In the genomic region with DNA sequence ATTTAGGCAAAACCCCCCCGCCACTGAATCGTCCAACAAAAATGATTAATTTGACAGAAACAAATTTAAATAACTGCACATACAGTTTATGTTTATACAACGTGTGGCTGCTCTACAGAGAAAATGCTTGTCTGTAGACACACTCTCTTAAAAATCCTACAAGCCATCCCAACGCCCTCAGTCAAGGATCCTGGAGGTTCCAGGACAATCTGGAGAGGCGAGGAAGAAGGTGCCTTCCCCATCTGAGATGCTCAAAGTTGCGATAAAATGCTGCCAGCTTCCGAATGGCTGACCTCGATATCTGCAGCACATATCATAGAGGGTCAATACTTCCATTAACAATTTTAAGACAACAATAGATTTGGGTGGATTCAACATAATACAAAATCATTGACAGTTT, we compare ENCODE assay signal across 15 cellular contexts. TPM values are rescaled to one million over a fixed set of nuclear protein-coding genes. Genes with fewer than 3 reads are reported as not detected.
DNase-seq lines count a peak whose midpoint lies in the region; ATAC-seq, FAIRE-seq and TF ChIP-seq lines count a peak whose summit lies in the region.
"Had no signal": no experiment of that assay in that cellular context is flagged by ENCODE, and none has a peak within 500 bp of the region (broad histone marks: within the 10 kb centered on the region; RNA-seq: fewer than 3 reads in every experiment).

No MANE protein-coding gene starts in this region.

- DNase-seq in CD4-positive, alpha-beta T cell: no peak
- DNase-seq in Calu3: no peak
- no peak for DNase-seq in K562 (ENCODE audit: extremely low read depth in 1 of 4, low spot score in 3 of 4)
- peak; percentile 36 for DNase-seq in osteocyte (ENCODE audit: extremely low spot score, unreplicated experiment)
- no peak for DNase-seq in NCI-H82 treated with DMSO at 0.1 percent for 48 hours (lab: John Stamatoyannopoulos, UW; ENCODE audit: unreplicated experiment)
- DNase-seq in stimulated activated naive CD4-positive, alpha-beta T cell treated with Interleukin-2 at 50 U/mL for 16 hours (lab: John Stamatoyannopoulos, UW): no peak
- DNase-seq in middle frontal gyrus (ENCODE audit: extremely low spot score, low spot score): no peak
- DNase-seq: MV-4-11, NCI-H1417 treated with DMSO at 0.1 percent for 48 hours, NCI-H2081, NCI-H526 had no signal

- no peak for TF ChIP-seq POLR2A in K562 (conservative IDR thresholded peaks at IDR 0.05)

- no peaks in the 10 kb centered on the region for H3K27me3 ChIP-seq in CD4-positive, alpha-beta T cell (ENCODE audit: control insufficient read depth, insufficient read depth, low read length)
- no peaks in the 10 kb centered on the region for H3K27me3 ChIP-seq in K562 (ENCODE audit: control insufficient read depth in 2 of 2, insufficient read depth in 2 of 2, low read length in 2 of 2)
- H3K27me3 ChIP-seq: BLaER1 had no signal

- peak overlapping the region; percentile 36 for H3K27ac Mint-ChIP-seq in CD4-positive, alpha-beta T cell
- H3K27ac Mint-ChIP-seq in Calu3 (ENCODE audit: unreplicated experiment) (peak overlapping the region; percentile 18), osteocyte (ENCODE audit: unreplicated experiment) (no peak overlapping the region)

- no peak overlapping the region for H3K4me2 ChIP-seq in K562 (ENCODE audit: insufficient read depth, low read length)
- H3K4me2 ChIP-seq: BLaER1 had no signal

- no peak for ATAC-seq in CD4-positive, alpha-beta T cell (ENCODE audit: poor library complexity)
- no peak for ATAC-seq in K562

- no peak for TF ChIP-seq EP300 in K562 (IDR thresholded peaks at IDR 0.05; ENCODE audit: low read length)

- no peaks in the 10 kb centered on the region for H3K9me3 ChIP-seq in CD4-positive, alpha-beta T cell (ENCODE audit: control insufficient read depth, low read length)
- H3K9me3 ChIP-seq in K562 (replicated peaks; ENCODE audit: control insufficient read depth, insufficient read depth, low read depth, low read length): no peaks in the 10 kb centered on the region
- H3K9me3 ChIP-seq: BLaER1, HAP-1 had no signal

- no peak overlapping the region for H3K27ac ChIP-seq in CD4-positive, alpha-beta T cell (ENCODE audit: low read depth, low read length)
- no peak overlapping the region for H3K27ac ChIP-seq in K562 (ENCODE audit: extremely low read depth, low read depth, low read length)
- H3K27ac ChIP-seq: BLaER1, SK-N-MC had no signal

- peaks cover 74% of the 10 kb centered on the region for H3K36me3 Mint-ChIP-seq in CD4-positive, alpha-beta T cell (ENCODE audit: low read depth)
- peaks cover 96% of the 10 kb centered on the region for H3K36me3 Mint-ChIP-seq in Calu3 (ENCODE audit: insufficient read depth, unreplicated experiment)
- peaks cover 46% of the 10 kb centered on the region for H3K36me3 Mint-ChIP-seq in osteocyte (ENCODE audit: unreplicated experiment)

- no peak for TF ChIP-seq CTCF in CD4-positive, alpha-beta T cell (IDR thresholded peaks at IDR 0.05)
- TF ChIP-seq CTCF in Calu3 (IDR thresholded peaks at IDR 0.05; ENCODE audit: unreplicated experiment): no peak
- no peak for TF ChIP-seq CTCF in K562 (IDR thresholded peaks at IDR 0.05 in 2 of 3, conservative IDR thresholded peaks at IDR 0.05 in 1 of 3; ENCODE audit: insufficient read depth in 2 of 3, low read depth in 1 of 3, low read length in 3 of 3)
- TF ChIP-seq CTCF in osteocyte (IDR thresholded peaks at IDR 0.05): no peak

- no peak for FAIRE-seq in K562 (lab: Jason Lieb, UNC)
- FAIRE-seq: GM12892 had no signal

- peaks cover 0 to 4% of the 10 kb centered on the region in 2 experiments; a peak in 1 of 5 replicates for H3K4me1 ChIP-seq in K562 (replicated peaks in 1 of 2; ENCODE audit: control insufficient read depth in 2 of 2, insufficient read depth in 2 of 2, low read length in 2 of 2)

- peaks cover 34% of the 10 kb centered on the region for H3K4me1 Mint-ChIP-seq in CD4-positive, alpha-beta T cell (ENCODE audit: low read depth)
- H3K4me1 Mint-ChIP-seq in Calu3 (ENCODE audit: low read depth, unreplicated experiment): peaks cover 20% of the 10 kb centered on the region
- H3K4me1 Mint-ChIP-seq in osteocyte (ENCODE audit: unreplicated experiment): no peaks in the 10 kb centered on the region

- peaks cover 81% of the 10 kb centered on the region for H3K36me3 ChIP-seq in K562 (ENCODE audit: control insufficient read depth, insufficient read depth, low read length)

- POLR2A ChIA-PET in CD4-positive, alpha-beta T cell (lab: Charles Lee): interaction anchor here (1.5 kb wide), 1 partner anchor 14 kb away, joined by 5 read pairs; no protein-coding TSS in a partner anchor
- POLR2A ChIA-PET in K562 (lab: Yijun Ruan, JAX): interaction anchor here (0.6 to 1.2 kb wide), 3 partner anchors 11 to 1419 kb away, joined by 3 to 5 read pairs (median 4); no protein-coding TSS in a partner anchor

- H4K20me1 ChIP-seq in K562 (replicated peaks; ENCODE audit: control insufficient read depth, insufficient read depth, low read length): no peaks in the 10 kb centered on the region

- H3K79me2 ChIP-seq in K562 (ENCODE audit: control insufficient read depth, insufficient read depth, low read length): peaks cover 39% of the 10 kb centered on the region

- no peaks in the 10 kb centered on the region for H3K27me3 Mint-ChIP-seq in CD4-positive, alpha-beta T cell
- H3K27me3 Mint-ChIP-seq in Calu3 (ENCODE audit: unreplicated experiment): no peaks in the 10 kb centered on the region
- H3K27me3 Mint-ChIP-seq in osteocyte (ENCODE audit: unreplicated experiment): no peaks in the 10 kb centered on the region

- CTCF ChIA-PET in CD4-positive, alpha-beta T cell (lab: Charles Lee): no interaction called here
- CTCF ChIA-PET in Calu3 (lab: Charles Lee): no interaction called here
- CTCF ChIA-PET in K562 (lab: Yijun Ruan, JAX; ENCODE audit: low intra/inter-chr PET ratio): no interaction called here

- TF ChIP-seq RAD21 in K562 (CRISPR knock-in tag; conservative IDR thresholded peaks at IDR 0.05 in 1 of 2, IDR thresholded peaks at IDR 0.05 in 1 of 2): no peak

- no peak overlapping the region for H3K4me3 Mint-ChIP-seq in CD4-positive, alpha-beta T cell
- H3K4me3 Mint-ChIP-seq in Calu3 (ENCODE audit: low read depth, unreplicated experiment): no peak overlapping the region
- no peak overlapping the region for H3K4me3 Mint-ChIP-seq in osteocyte (ENCODE audit: unreplicated experiment)

- H3K9me1 ChIP-seq in K562 (ENCODE audit: control insufficient read depth, insufficient read depth, low read length): no peaks in the 10 kb centered on the region

- H2AFZ ChIP-seq in K562 (ENCODE audit: low read depth, low read length): no peak overlapping the region

- no peaks in the 10 kb centered on the region for H3K9me3 Mint-ChIP-seq in CD4-positive, alpha-beta T cell
- no peaks in the 10 kb centered on the region for H3K9me3 Mint-ChIP-seq in Calu3 (ENCODE audit: low read depth, unreplicated experiment)
- H3K9me3 Mint-ChIP-seq in osteocyte (ENCODE audit: unreplicated experiment): no peaks in the 10 kb centered on the region

- intact Hi-C loops in CD4-positive, alpha-beta T cell (cut with DNase I, micrococcal nuclease): no loop called here
- intact Hi-C loops in Calu3 (cut with micrococcal nuclease; ENCODE audit: unreplicated experiment) (no loop called here), K562 (cut with micrococcal nuclease) (no loop called here)

- WGBS in K562 (ENCODE audit: insufficient coverage, low coverage, missing lambda C conversion rate): 93% methylated on average over 8 of the region's 8 CpGs

- H3K9ac ChIP-seq in K562 (ENCODE audit: insufficient read depth in 1 of 2, low read depth in 2 of 2, low read length in 2 of 2): no peak overlapping the region
- H3K9ac ChIP-seq: BLaER1 had no signal

- in situ Hi-C loops in K562 (cut with MboI): loop anchor here (25.0 kb wide), 1 partner anchor 644 kb away; the partner anchor contains the start of gene PFDN4

- BruUV-seq in Calu3 (replicated peaks; lab: Mats Ljungman, UMichigan) (TSS peak; percentile 9), K562 (replicated peaks; lab: Mats Ljungman, UMichigan) (TSS peak; percentile 15)

- H3K4me3 ChIP-seq in K562: no peak overlapping the region
- H3K4me3 ChIP-seq: BLaER1, HAP-1, SK-N-MC had no signal

TF ChIP-seq in K562, 482 proteins besides CTCF, POLR2A, EP300 and RAD21 (continues in another document):
- TF ChIP-seq GTF2A2 (tag; IDR thresholded peaks at IDR 0.05) (no peak), KLF1 (tag; IDR thresholded peaks at IDR 0.05) (no peak)

RNA-seq across cellular contexts. Expression of gene ZNF217, which starts 25.3 kb away (rescaled TPM):
- 10 to 100 TPM; 83.5 to 87.4 TPM for total RNA-seq in CD4-positive, alpha-beta T cell
- total RNA-seq in Calu3 (2022) (87.3 and 95.6 TPM in 2 replicates), K562 (2014; rRNA removed) (16.8 and 17.7 TPM in 2 replicates), K562 (2014; rRNA removed; fragmentation: Illumina TruSeq; extraction: Trizol) (23.4 and 25.0 TPM in 2 replicates), K562 (2015; rRNA removed; fragmentation: Illumina TruSeq; extraction: Trizol) (18.7 and 21.8 TPM in 2 replicates), K562 (2021) (39.7 and 41.8 TPM in 2 replicates), osteocyte (44.3 and 47.2 TPM in 2 replicates)
- total RNA-seq in K562 (2011; cell fraction: chromatin; rRNA removed; ENCODE audit: low replicate concordance): 27.8 and 53.4 TPM in 2 replicates
- total RNA-seq in K562 (2011; cell fraction: nucleolus; rRNA removed): 21.3 and 24.7 TPM in 2 replicates
- 26.2 and 28.5 TPM in 2 replicates for total RNA-seq in K562 (2011; cell fraction: nucleoplasm; rRNA removed)
- polyA plus RNA-seq in K562 (2011; rRNA removed) (11.4 and 12.9 TPM in 2 replicates), K562 (2014; fragmentation: Illumina TruSeq; extraction: Trizol) (19.3 and 26.7 TPM in 2 replicates), K562 (2014; fragmentation: Nextera tagmentation; extraction: Ambion mirVana) (1 to 10 TPM; 3.0 to 7.1 TPM), K562 (2014; rRNA removed) (16.0 and 23.5 TPM in 2 replicates)
- polyA plus RNA-seq in K562 (2011; cell fraction: cytosol; rRNA removed): 6.8 and 8.6 TPM in 2 replicates
- 19.8 and 24.3 TPM in 2 replicates for polyA plus RNA-seq in K562 (2011; cell fraction: nucleus; rRNA removed)
- 17.7 and 21.1 TPM in 2 replicates for polyA plus RNA-seq in K562 (2012)
- 36.2 and 44.6 TPM in 2 replicates for polyA minus RNA-seq in K562 (2011; rRNA and poly(A)+ RNA removed)
- polyA minus RNA-seq in K562 (2011; cell fraction: cytosol; rRNA and poly(A)+ RNA removed): 21.7 and 25.7 TPM in 2 replicates
- polyA minus RNA-seq in K562 (2011; cell fraction: nucleus; rRNA and poly(A)+ RNA removed): 19.7 and 29.4 TPM in 2 replicates
